In genomic region chr14:43172899-43173548, GRCh38 we compare ENCODE assay signal across 21 cellular contexts.
DNase-seq lines count a peak whose midpoint lies in the region; ATAC-seq, FAIRE-seq and TF ChIP-seq lines count a peak whose summit lies in the region.
"Had no signal": no experiment of that assay in that cellular context is flagged by ENCODE, and none has a peak within 500 bp of the region (broad histone marks: within the 10 kb centered on the region; RNA-seq: fewer than 3 reads in every experiment).

No MANE protein-coding gene starts in this region.

- H3K9me3 ChIP-seq in A549 (no peaks in the 10 kb centered on the region), hepatocyte (ENCODE audit: low read depth) (no peaks in the 10 kb centered on the region), liver (ENCODE audit: control insufficient read depth in 4 of 4, low read length in 3 of 4) (no peaks in the 10 kb centered on the region), transverse colon (no peaks in the 10 kb centered on the region), endodermal cell (ENCODE audit: control insufficient read depth, low read length) (no peaks in the 10 kb centered on the region)
- H3K9me3 ChIP-seq: BLaER1 treated with 17β-estradiol and CSF1 and Interleukin-3, amounts not matched to agents 10 nM and 100 nM had no signal

- H4K20me1 ChIP-seq in hepatocyte (ENCODE audit: insufficient read depth, poor library complexity, severe bottlenecking) = no peaks in the 10 kb centered on the region
- H4K20me1 ChIP-seq: BLaER1 treated with 17β-estradiol and CSF1 and Interleukin-3, amounts not matched to agents 10 nM and 100 nM had no signal

- no peaks in the 10 kb centered on the region for H3K4me1 Mint-ChIP-seq in endodermal cell
- H3K4me1 Mint-ChIP-seq: B cell, GM23338 had no signal

- CTCF ChIA-PET in A549 (lab: Yijun Ruan, JAX) = no interaction called here

- H2AFZ ChIP-seq in hepatocyte = no peak overlapping the region
- H2AFZ ChIP-seq: GM23338 had no signal

- H3K4me1 ChIP-seq in A549 (peaks cover 6% of the 10 kb centered on the region; the same call in 1 of the 3 replicates), hepatocyte (ENCODE audit: insufficient read depth) (peaks cover 7% of the 10 kb centered on the region), liver (ENCODE audit: control insufficient read depth in 4 of 4, insufficient read depth in 4 of 4, low read length in 3 of 4) (peaks cover 1 to 17% (median 7%) of the 10 kb centered on the region in 4 donors), transverse colon (peaks cover 0 to 21% (median 2%) of the 10 kb centered on the region in 4 donors), endodermal cell (ENCODE audit: control insufficient read depth, insufficient read depth, low read length) (no peaks in the 10 kb centered on the region)
- H3K4me1 ChIP-seq: BLaER1 treated with 17β-estradiol and CSF1 and Interleukin-3, amounts not matched to agents 10 nM and 100 nM had no signal

- intact Hi-C loops in transverse colon (cut with DNase I; ENCODE audit: low total_unique reads) = no loop called here

- no peaks in the 10 kb centered on the region for H3K9me3 Mint-ChIP-seq in endodermal cell
- H3K9me3 Mint-ChIP-seq: GM23338 had no signal

- FAIRE-seq in A549 (lab: Jason Lieb, UNC) (no peak), H54 (lab: Jason Lieb, UNC) (no peak)
- FAIRE-seq: HTR-8/SVneo had no signal

- TF ChIP-seq POLR2A in A549 (IDR thresholded peaks at IDR 0.05; ENCODE audit: low read length) = no peak
- TF ChIP-seq POLR2A in H54 (IDR thresholded peaks at IDR 0.05; ENCODE audit: low read depth, low read length) = no peak
- no peak for TF ChIP-seq POLR2A in transverse colon (IDR thresholded peaks at IDR 0.05)

- no peak for TF ChIP-seq EP300 in A549 (IDR thresholded peaks at IDR 0.05)
- TF ChIP-seq EP300 in transverse colon (IDR thresholded peaks at IDR 0.05; ENCODE audit: low read depth) = no peak

- no peak overlapping the region for H3K4me3 Mint-ChIP-seq in endodermal cell
- H3K4me3 Mint-ChIP-seq: B cell; CD8-positive, alpha-beta T cell; GM23338; HFFc6 had no signal

- no peaks in the 10 kb centered on the region for H3K9me2 ChIP-seq in hepatocyte (replicated peaks; ENCODE audit: insufficient read depth)

- H3K36me3 Mint-ChIP-seq in endodermal cell (ENCODE audit: low read depth) = no peaks in the 10 kb centered on the region
- H3K36me3 Mint-ChIP-seq: CD8-positive, alpha-beta T cell had no signal

- DNase-seq in A549 (ENCODE audit: low read depth in 1 of 2, low spot score in 1 of 2) = peak in 1 of 2 experiments; percentile 4
- peak; percentile 0 for DNase-seq in HuH-7 (ENCODE audit: low spot score)
- peak; percentile 7 for DNase-seq in hepatocyte (ENCODE audit: low spot score)
- no peak for DNase-seq in H54 (ENCODE audit: insufficient read length, low spot score)
- no peak for DNase-seq in NCI-H1694 (lab: John Stamatoyannopoulos, UW)
- no peak for DNase-seq in transverse colon
- DNase-seq in endodermal cell = no peak
- DNase-seq: 8988T; Calu3; CD8-positive, alpha-beta T cell; DMS 273 treated with DMSO at 0.1 percent for 48 hours; DMS79; GF-D8; H7; HFFc6 had no signal

- no peak for TF ChIP-seq RAD21 in A549 (conservative IDR thresholded peaks at IDR 0.05 in 1 of 2, IDR thresholded peaks at IDR 0.05 in 1 of 2)
- peak in 1 of 2 donors; percentile 52 for TF ChIP-seq RAD21 in liver (IDR thresholded peaks at IDR 0.05)

- in situ Hi-C loops in transverse colon (cut with MboI; ENCODE audit: low pct_ligation_motif_present in 1 of 4, low pct_unique_long_range_greater_than_20kb in 1 of 4, low sequenced_read_pairs in 3 of 4) = no loop called here

- no peak overlapping the region for H3K27ac Mint-ChIP-seq in endodermal cell
- H3K27ac Mint-ChIP-seq: B cell; CD8-positive, alpha-beta T cell; GM23338; HFFc6 had no signal

- no peaks in the 10 kb centered on the region for H3K27me3 Mint-ChIP-seq in endodermal cell (ENCODE audit: insufficient read depth)
- H3K27me3 Mint-ChIP-seq: B cell had no signal

- TF ChIP-seq CTCF in A549 (IDR thresholded peaks at IDR 0.05) (no peak), hepatocyte (IDR thresholded peaks at IDR 0.05; ENCODE audit: poor library complexity) (no peak), liver (IDR thresholded peaks at IDR 0.05; ENCODE audit: low read depth, low read length, missing input control) (no peak), transverse colon (IDR thresholded peaks at IDR 0.05) (no peak), endodermal cell (conservative IDR thresholded peaks at IDR 0.05) (no peak)

- no peaks in the 10 kb centered on the region for H3K79me2 ChIP-seq in hepatocyte

- H3K9ac ChIP-seq in liver (ENCODE audit: low read depth in 1 of 2, low read length in 2 of 2) (no peak overlapping the region), endodermal cell (ENCODE audit: extremely low read depth, low read length, poor library complexity, severe bottlenecking) (no peak overlapping the region)
- H3K9ac ChIP-seq: BLaER1 treated with 17β-estradiol and CSF1 and Interleukin-3, amounts not matched to agents 10 nM and 100 nM had no signal

- H3K36me3 ChIP-seq in hepatocyte (replicated peaks; ENCODE audit: insufficient read depth, low read depth) = no peaks in the 10 kb centered on the region
- H3K36me3 ChIP-seq in liver (ENCODE audit: control insufficient read depth in 4 of 4, insufficient read depth in 3 of 4, low read depth in 1 of 4, low read length in 3 of 4) = no peaks in the 10 kb centered on the region
- H3K36me3 ChIP-seq in transverse colon = no peaks in the 10 kb centered on the region
- no peaks in the 10 kb centered on the region for H3K36me3 ChIP-seq in endodermal cell (ENCODE audit: control insufficient read depth, insufficient read depth, low read length)
- H3K36me3 ChIP-seq: BLaER1 treated with 17β-estradiol and CSF1 and Interleukin-3, amounts not matched to agents 10 nM and 100 nM had no signal

- no peaks in the 10 kb centered on the region for H3K27me3 ChIP-seq in hepatocyte
- no peaks in the 10 kb centered on the region for H3K27me3 ChIP-seq in liver (ENCODE audit: control insufficient read depth in 4 of 4, insufficient read depth in 4 of 4, low read length in 3 of 4)
- H3K27me3 ChIP-seq in transverse colon = no peaks in the 10 kb centered on the region
- H3K27me3 ChIP-seq in endodermal cell (ENCODE audit: control insufficient read depth, insufficient read depth, low read length, poor library complexity, severe bottlenecking) = no peaks in the 10 kb centered on the region
- H3K27me3 ChIP-seq: BLaER1 treated with 17β-estradiol and CSF1 and Interleukin-3, amounts not matched to agents 10 nM and 100 nM had no signal

- no peak for ATAC-seq in A549
- ATAC-seq: CD8-positive, alpha-beta T cell; GM23338; HCT116 had no signal

- POLR2A ChIA-PET in A549 (lab: Yijun Ruan, JAX) = no interaction called here

- H3K27ac ChIP-seq in A549 (no peak overlapping the region), hepatocyte (peak overlapping the region; percentile 1), liver (ENCODE audit: low read depth in 1 of 2, low read length in 2 of 2) (peak overlapping the region; percentile 36 to 63), transverse colon (no peak overlapping the region), endodermal cell (ENCODE audit: low read depth, low read length) (no peak overlapping the region)
- H3K27ac ChIP-seq: BLaER1 treated with 17β-estradiol and CSF1 and Interleukin-3, amounts not matched to agents 10 nM and 100 nM had no signal

- H3K4me2 ChIP-seq in A549 (peak overlapping the region; percentile 29), hepatocyte (no peak overlapping the region)
- H3K4me2 ChIP-seq: BLaER1 treated with 17β-estradiol and CSF1 and Interleukin-3, amounts not matched to agents 10 nM and 100 nM; GM23338 had no signal

- H3K4me3 ChIP-seq in A549 (no peak overlapping the region), hepatocyte (no peak overlapping the region), liver (ENCODE audit: low read depth in 1 of 3, low read length in 3 of 3) (no peak overlapping the region), transverse colon (no peak overlapping the region), endodermal cell (ENCODE audit: low read length) (no peak overlapping the region)
- H3K4me3 ChIP-seq: BLaER1 treated with 17β-estradiol and CSF1 and Interleukin-3, amounts not matched to agents 10 nM and 100 nM; GM23338 had no signal

TF ChIP-seq in A549, 52 proteins besides CTCF, POLR2A, EP300 and RAD21:
- peak; percentile 24 to 41; a peak in 2 of 4 replicates for TF ChIP-seq CEBPB (IDR thresholded peaks at IDR 0.05)
- TF ChIP-seq RNF2 (IDR thresholded peaks at IDR 0.05; ENCODE audit: borderline replicate concordance, low read depth) = no peak
- no peak for TF ChIP-seq ELK1 (IDR thresholded peaks at IDR 0.05; ENCODE audit: low read depth, low read length)

TF ChIP-seq in liver, 16 proteins besides CTCF, POLR2A, EP300 and RAD21 (continues in another document):
- TF ChIP-seq GABPA (IDR thresholded peaks at IDR 0.05 in 1 of 2, conservative IDR thresholded peaks at IDR 0.05 in 1 of 2) (no peak), ATF3 (IDR thresholded peaks at IDR 0.05) (peak; percentile 94), HNF4A (conservative IDR thresholded peaks at IDR 0.05) (peak; percentile 94 to 97), NR2F2 (IDR thresholded peaks at IDR 0.05) (no peak), ZBTB33 (IDR thresholded peaks at IDR 0.05) (peak; percentile 54), YY1 (IDR thresholded peaks at IDR 0.05) (peak; percentile 91), SP1 (IDR thresholded peaks at IDR 0.05) (peak; percentile 72), JUND (IDR thresholded peaks at IDR 0.05) (peak; percentile 57 to 81), MAX (IDR thresholded peaks at IDR 0.05) (peak; percentile 58)

Comparison
In these comparisons a context has a peak if more than half of its experiments do, and no peak if none do; other contexts are left out.
1. DNase-seq: peak in HuH-7 (single experiment) and hepatocyte (single experiment); none in H54 (single experiment), NCI-H1694 (single experiment), transverse colon (single experiment) and endodermal cell (single experiment).
2. H3K27ac ChIP-seq: peak in hepatocyte (single experiment) and liver (2 of 2); none in A549 (0 of 2), transverse colon (0 of 4) and endodermal cell (single experiment).